ENCODE assay signal across 9 cellular contexts in genomic region chr7:30888783-30889182, GRCh38. TPM values are rescaled to one million over a fixed set of nuclear protein-coding genes. Genes with fewer than 3 reads are reported as not detected.
DNase-seq lines count a peak whose midpoint lies in the region; ATAC-seq, FAIRE-seq and TF ChIP-seq lines count a peak whose summit lies in the region.
"Had no signal": no experiment of that assay in that cellular context is flagged by ENCODE, and none has a peak within 500 bp of the region (broad histone marks: within the 10 kb centered on the region; RNA-seq: fewer than 3 reads in every experiment).

No MANE protein-coding gene starts in this region.

- peaks cover 0 to 12% (median 9%) of the 10 kb centered on the region in 6 donors for H3K4me1 ChIP-seq in spleen

- H3K4me3 ChIP-seq in spleen, result no peak overlapping the region

- FAIRE-seq in RCC 7860 (lab: Jason Lieb, UNC), result no peak

- DNase-seq in GM03348 (ENCODE audit: low spot score) (peak; percentile 93), RCC 7860 (ENCODE audit: low spot score) (peak; percentile 30), fibroblast of the conjunctiva (ENCODE audit: low read depth) (peak; percentile 62), pulmonary artery endothelial cell (ENCODE audit: low read depth, low spot score) (peak; percentile 37), NCI-H2196 (lab: John Stamatoyannopoulos, UW; ENCODE audit: unreplicated experiment) (no peak), NOMO-1 treated with DMSO at 0.1 percent for 48 hours (lab: John Stamatoyannopoulos, UW; ENCODE audit: unreplicated experiment) (no peak), spleen (no peak)
- DNase-seq: NCI-H146 had no signal

- intact Hi-C loops in spleen (cut with DNase I; ENCODE audit: low total_unique reads), result no loop called here

- H3K27ac ChIP-seq in spleen, result no peak overlapping the region

- 74 to 86% (median 76%) methylated on average over 3 of the region's 3 CpGs for WGBS in spleen, 5 donors

- H3K9me3 ChIP-seq in spleen, result peaks cover 0 to 20% (median 8%) of the 10 kb centered on the region in 8 donors

- H3K27me3 ChIP-seq in spleen (replicated peaks in 1 of 7), result peaks cover 0 to 3% (median 0%) of the 10 kb centered on the region in 7 donors

- TF ChIP-seq CTCF in spleen (IDR thresholded peaks at IDR 0.05 in 8 of 11, conservative IDR thresholded peaks at IDR 0.05 in 3 of 11), result no peak

- ATAC-seq in HG02884 (IDR thresholded peaks at IDR 0.05; ENCODE audit: unreplicated experiment), result no peak

- H3K36me3 ChIP-seq in spleen, result peaks cover 0 to 5% (median 0%) of the 10 kb centered on the region in 6 donors

- no peak for TF ChIP-seq POLR2A in spleen (IDR thresholded peaks at IDR 0.05)

RNA-seq across cellular contexts. Expression of gene AQP1, which starts 22.9 kb away (rescaled TPM):
- 3.4 and 6.4 TPM in 2 replicates for total RNA-seq in pulmonary artery endothelial cell
- 10 to 100 TPM; 17.1 to 32.7 (median 23.2) TPM for total RNA-seq in spleen
- polyA plus RNA-seq in spleen, result 10 to 100 TPM in 2 of 3 donors, 1 to 10 TPM in 1; 4.4 to 34.3 (median 16.2) TPM

Comparison
In these comparisons a context has a peak if more than half of its experiments do, and no peak if none do; other contexts are left out.
1. DNase-seq: peak in GM03348 (single experiment), RCC 7860 (single experiment), fibroblast of the conjunctiva (single experiment) and pulmonary artery endothelial cell (single experiment); none in NCI-H2196 (single experiment), NOMO-1 treated with DMSO at 0.1 percent for 48 hours (single experiment) and spleen (single experiment).